15 cellular contexts compared by ENCODE assay signal in genomic region chr7:92739091-92739490, GRCh38.
DNase-seq lines count a peak whose midpoint lies in the region; ATAC-seq and TF ChIP-seq lines count a peak whose summit lies in the region.
"Had no signal": no experiment of that assay in that cellular context is flagged by ENCODE, and none has a peak within 500 bp of the region (broad histone marks: within the 10 kb centered on the region; RNA-seq: fewer than 3 reads in every experiment).

No MANE protein-coding gene starts in this region.

- no peak for DNase-seq in activated CD4-positive, alpha-beta T cell treated with anti-CD3 and anti-CD28 coated beads, Interleukin-2, amount 10 ng/mL, durations not matched to agents 24 days and 14 days
- no peak for DNase-seq in activated CD4-positive, alpha-beta T cell treated with anti-CD3 and anti-CD28 coated beads for 1 hour
- DNase-seq in HCEC 1CT (peak; percentile 48), RWPE2 (ENCODE audit: low spot score) (no peak), chondrocyte (ENCODE audit: low spot score) (no peak), NCI-H1436 (lab: John Stamatoyannopoulos, UW) (no peak), epidermal melanocyte (ENCODE audit: insufficient read length, low spot score) (no peak), cerebellar cortex (ENCODE audit: low spot score) (no peak)
- DNase-seq: KBM-7, MG63, NCI-H1105 treated with DMSO at 0.1 percent for 48 hours, NCI-H2029 treated with DMSO at 0.1 percent for 48 hours had no signal

- intact Hi-C loops in activated CD4-positive, alpha-beta T cell treated with anti-CD3 and anti-CD28 coated beads, Interleukin-2, amount 10 ng/mL, durations not matched to agents 24 days and 14 days (cut with micrococcal nuclease), result no loop called here

- ATAC-seq in RWPE2 (ENCODE audit: low read depth), result no peak
- ATAC-seq: GM23338 had no signal

- TF ChIP-seq CTCF in RWPE2 (IDR thresholded peaks at IDR 0.05; ENCODE audit: poor library complexity, severe bottlenecking), result no peak
- no peak for TF ChIP-seq CTCF in chondrocyte (IDR thresholded peaks at IDR 0.05)

- peaks cover 57% of the 10 kb centered on the region for H3K36me3 Mint-ChIP-seq in activated CD4-positive, alpha-beta T cell treated with anti-CD3 and anti-CD28 coated beads, Interleukin-2, amount 10 ng/mL, durations not matched to agents 24 days and 14 days (ENCODE audit: low read depth)
- peaks cover 12% of the 10 kb centered on the region for H3K36me3 Mint-ChIP-seq in chondrocyte (ENCODE audit: low read depth)

- peaks cover 20% of the 10 kb centered on the region for H3K9me3 Mint-ChIP-seq in activated CD4-positive, alpha-beta T cell treated with anti-CD3 and anti-CD28 coated beads, Interleukin-2, amount 10 ng/mL, durations not matched to agents 24 days and 14 days
- peaks cover 6% of the 10 kb centered on the region for H3K9me3 Mint-ChIP-seq in chondrocyte (ENCODE audit: low read depth)
- H3K9me3 Mint-ChIP-seq: GM23338 had no signal

- peak overlapping the region; percentile 97 for H3K27ac ChIP-seq in RWPE2 (ENCODE audit: poor library complexity, severe bottlenecking)
- H3K27ac ChIP-seq: C4-2B, HL-60 had no signal

- no peaks in the 10 kb centered on the region for H3K9me3 ChIP-seq in RWPE2 (ENCODE audit: severe bottlenecking)
- H3K9me3 ChIP-seq: MG63 had no signal

- H3K36me3 ChIP-seq in RWPE2 (ENCODE audit: low read depth), result peaks cover 14% of the 10 kb centered on the region

- peaks cover 56% of the 10 kb centered on the region for H3K4me1 Mint-ChIP-seq in activated CD4-positive, alpha-beta T cell treated with anti-CD3 and anti-CD28 coated beads, Interleukin-2, amount 10 ng/mL, durations not matched to agents 24 days and 14 days
- peaks cover 70% of the 10 kb centered on the region for H3K4me1 Mint-ChIP-seq in chondrocyte (ENCODE audit: low read depth)

- H3K4me3 Mint-ChIP-seq in activated CD4-positive, alpha-beta T cell treated with anti-CD3 and anti-CD28 coated beads, Interleukin-2, amount 10 ng/mL, durations not matched to agents 24 days and 14 days, result no peak overlapping the region
- no peak overlapping the region for H3K4me3 Mint-ChIP-seq in chondrocyte (ENCODE audit: unreplicated experiment)
- H3K4me3 Mint-ChIP-seq: GM23338 had no signal

- peak overlapping the region; percentile 3 for H3K27ac Mint-ChIP-seq in activated CD4-positive, alpha-beta T cell treated with anti-CD3 and anti-CD28 coated beads, Interleukin-2, amount 10 ng/mL, durations not matched to agents 24 days and 14 days
- H3K27ac Mint-ChIP-seq in chondrocyte (ENCODE audit: unreplicated experiment), result peak overlapping the region; percentile 13
- H3K27ac Mint-ChIP-seq: GM23338 had no signal

- peaks cover 42% of the 10 kb centered on the region for H3K4me1 ChIP-seq in RWPE2 (ENCODE audit: insufficient read depth, poor library complexity, severe bottlenecking)

- H3K4me3 ChIP-seq in RWPE2 (ENCODE audit: severe bottlenecking), result no peak overlapping the region
- H3K4me3 ChIP-seq: GM23338, MG63 had no signal

- H3K27me3 Mint-ChIP-seq in activated CD4-positive, alpha-beta T cell treated with anti-CD3 and anti-CD28 coated beads, Interleukin-2, amount 10 ng/mL, durations not matched to agents 24 days and 14 days, result no peaks in the 10 kb centered on the region
- no peaks in the 10 kb centered on the region for H3K27me3 Mint-ChIP-seq in chondrocyte (ENCODE audit: low read depth)

- no peaks in the 10 kb centered on the region for H3K27me3 ChIP-seq in RWPE2 (ENCODE audit: insufficient read depth, poor library complexity, severe bottlenecking)
- H3K27me3 ChIP-seq: MG63 had no signal
